Comparison of ENCODE assay signal across 2 cellular contexts in the genomic region with DNA sequence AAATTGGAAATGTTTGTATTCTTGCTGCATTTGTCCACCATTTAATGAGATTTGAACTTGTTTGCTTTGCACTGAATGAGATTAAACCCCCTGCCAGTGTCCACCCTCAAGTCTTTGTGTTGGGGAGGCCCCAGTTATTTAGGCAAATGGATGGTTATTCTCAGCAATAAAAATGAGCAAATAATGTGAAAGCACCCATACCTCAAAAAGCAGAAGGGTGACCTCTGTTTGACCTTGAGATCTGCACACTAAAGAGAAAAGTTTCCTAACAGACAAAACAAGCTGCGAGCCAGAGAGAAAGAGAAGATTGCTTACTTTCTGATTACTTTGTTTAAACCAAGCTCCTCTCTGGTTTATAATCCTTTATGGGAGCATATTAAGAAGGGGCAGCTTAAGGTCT.
TF ChIP-seq lines count a peak whose summit lies in the region.

No MANE protein-coding gene starts in this region.

TF ChIP-seq in SK-N-SH, 30 proteins besides CTCF, POLR2A, EP300 and RAD21 (continued from another document):
- TF ChIP-seq, protein P1, sequence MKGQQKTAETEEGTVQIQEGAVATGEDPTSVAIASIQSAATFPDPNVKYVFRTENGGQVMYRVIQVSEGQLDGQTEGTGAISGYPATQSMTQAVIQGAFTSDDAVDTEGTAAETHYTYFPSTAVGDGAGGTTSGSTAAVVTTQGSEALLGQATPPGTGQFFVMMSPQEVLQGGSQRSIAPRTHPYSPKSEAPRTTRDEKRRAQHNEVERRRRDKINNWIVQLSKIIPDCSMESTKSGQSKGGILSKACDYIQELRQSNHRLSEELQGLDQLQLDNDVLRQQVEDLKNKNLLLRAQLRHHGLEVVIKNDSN (IDR thresholded peaks at IDR 0.05; ENCODE audit: borderline replicate concordance, low read depth) = no peak
- TF ChIP-seq MEF2A (IDR thresholded peaks at IDR 0.05; ENCODE audit: borderline replicate concordance, low read depth) (no peak), SMC3 (IDR thresholded peaks at IDR 0.05; ENCODE audit: low read depth, low read length) (no peak), NRF1 (IDR thresholded peaks at IDR 0.05; ENCODE audit: low read depth, low read length) (no peak)

TF ChIP-seq in SK-N-SH treated with all-trans-retinoic acid at 6 μM for 48 hours, 23 proteins besides CTCF, POLR2A, EP300 and RAD21 (continued from another document):
- TF ChIP-seq, protein P2, sequence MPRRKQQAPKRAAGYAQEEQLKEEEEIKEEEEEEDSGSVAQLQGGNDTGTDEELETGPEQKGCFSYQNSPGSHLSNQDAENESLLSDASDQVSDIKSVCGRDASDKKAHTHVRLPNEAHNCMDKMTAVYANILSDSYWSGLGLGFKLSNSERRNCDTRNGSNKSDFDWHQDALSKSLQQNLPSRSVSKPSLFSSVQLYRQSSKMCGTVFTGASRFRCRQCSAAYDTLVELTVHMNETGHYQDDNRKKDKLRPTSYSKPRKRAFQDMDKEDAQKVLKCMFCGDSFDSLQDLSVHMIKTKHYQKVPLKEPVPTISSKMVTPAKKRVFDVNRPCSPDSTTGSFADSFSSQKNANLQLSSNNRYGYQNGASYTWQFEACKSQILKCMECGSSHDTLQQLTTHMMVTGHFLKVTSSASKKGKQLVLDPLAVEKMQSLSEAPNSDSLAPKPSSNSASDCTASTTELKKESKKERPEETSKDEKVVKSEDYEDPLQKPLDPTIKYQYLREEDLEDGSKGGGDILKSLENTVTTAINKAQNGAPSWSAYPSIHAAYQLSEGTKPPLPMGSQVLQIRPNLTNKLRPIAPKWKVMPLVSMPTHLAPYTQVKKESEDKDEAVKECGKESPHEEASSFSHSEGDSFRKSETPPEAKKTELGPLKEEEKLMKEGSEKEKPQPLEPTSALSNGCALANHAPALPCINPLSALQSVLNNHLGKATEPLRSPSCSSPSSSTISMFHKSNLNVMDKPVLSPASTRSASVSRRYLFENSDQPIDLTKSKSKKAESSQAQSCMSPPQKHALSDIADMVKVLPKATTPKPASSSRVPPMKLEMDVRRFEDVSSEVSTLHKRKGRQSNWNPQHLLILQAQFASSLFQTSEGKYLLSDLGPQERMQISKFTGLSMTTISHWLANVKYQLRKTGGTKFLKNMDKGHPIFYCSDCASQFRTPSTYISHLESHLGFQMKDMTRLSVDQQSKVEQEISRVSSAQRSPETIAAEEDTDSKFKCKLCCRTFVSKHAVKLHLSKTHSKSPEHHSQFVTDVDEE (CRISPR knock-in tag; IDR thresholded peaks at IDR 0.05) = no peak
- TF ChIP-seq, protein P3, sequence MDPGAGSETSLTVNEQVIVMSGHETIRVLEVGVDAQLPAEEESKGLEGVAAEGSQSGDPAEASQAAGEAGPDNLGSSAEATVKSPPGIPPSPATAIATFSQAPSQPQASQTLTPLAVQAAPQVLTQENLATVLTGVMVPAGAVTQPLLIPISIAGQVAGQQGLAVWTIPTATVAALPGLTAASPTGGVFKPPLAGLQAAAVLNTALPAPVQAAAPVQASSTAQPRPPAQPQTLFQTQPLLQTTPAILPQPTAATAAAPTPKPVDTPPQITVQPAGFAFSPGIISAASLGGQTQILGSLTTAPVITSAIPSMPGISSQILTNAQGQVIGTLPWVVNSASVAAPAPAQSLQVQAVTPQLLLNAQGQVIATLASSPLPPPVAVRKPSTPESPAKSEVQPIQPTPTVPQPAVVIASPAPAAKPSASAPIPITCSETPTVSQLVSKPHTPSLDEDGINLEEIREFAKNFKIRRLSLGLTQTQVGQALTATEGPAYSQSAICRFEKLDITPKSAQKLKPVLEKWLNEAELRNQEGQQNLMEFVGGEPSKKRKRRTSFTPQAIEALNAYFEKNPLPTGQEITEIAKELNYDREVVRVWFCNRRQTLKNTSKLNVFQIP (CRISPR knock-in tag; IDR thresholded peaks at IDR 0.05; ENCODE audit: borderline replicate concordance, low read depth) = no peak
- TF ChIP-seq CSDC2 (CRISPR knock-in tag; IDR thresholded peaks at IDR 0.05) (no peak), ISL1 (CRISPR knock-in tag; IDR thresholded peaks at IDR 0.05) (no peak), ESRRG (CRISPR knock-in tag; IDR thresholded peaks at IDR 0.05) (no peak)
- TF ChIP-seq, protein P4, sequence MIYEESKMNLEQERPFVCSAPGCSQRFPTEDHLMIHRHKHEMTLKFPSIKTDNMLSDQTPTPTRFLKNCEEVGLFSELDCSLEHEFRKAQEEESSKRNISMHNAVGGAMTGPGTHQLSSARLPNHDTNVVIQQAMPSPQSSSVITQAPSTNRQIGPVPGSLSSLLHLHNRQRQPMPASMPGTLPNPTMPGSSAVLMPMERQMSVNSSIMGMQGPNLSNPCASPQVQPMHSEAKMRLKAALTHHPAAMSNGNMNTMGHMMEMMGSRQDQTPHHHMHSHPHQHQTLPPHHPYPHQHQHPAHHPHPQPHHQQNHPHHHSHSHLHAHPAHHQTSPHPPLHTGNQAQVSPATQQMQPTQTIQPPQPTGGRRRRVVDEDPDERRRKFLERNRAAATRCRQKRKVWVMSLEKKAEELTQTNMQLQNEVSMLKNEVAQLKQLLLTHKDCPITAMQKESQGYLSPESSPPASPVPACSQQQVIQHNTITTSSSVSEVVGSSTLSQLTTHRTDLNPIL (CRISPR knock-in tag; IDR thresholded peaks at IDR 0.05; ENCODE audit: low read depth) = no peak
